8 cellular contexts compared by ENCODE assay signal in the genomic region with DNA sequence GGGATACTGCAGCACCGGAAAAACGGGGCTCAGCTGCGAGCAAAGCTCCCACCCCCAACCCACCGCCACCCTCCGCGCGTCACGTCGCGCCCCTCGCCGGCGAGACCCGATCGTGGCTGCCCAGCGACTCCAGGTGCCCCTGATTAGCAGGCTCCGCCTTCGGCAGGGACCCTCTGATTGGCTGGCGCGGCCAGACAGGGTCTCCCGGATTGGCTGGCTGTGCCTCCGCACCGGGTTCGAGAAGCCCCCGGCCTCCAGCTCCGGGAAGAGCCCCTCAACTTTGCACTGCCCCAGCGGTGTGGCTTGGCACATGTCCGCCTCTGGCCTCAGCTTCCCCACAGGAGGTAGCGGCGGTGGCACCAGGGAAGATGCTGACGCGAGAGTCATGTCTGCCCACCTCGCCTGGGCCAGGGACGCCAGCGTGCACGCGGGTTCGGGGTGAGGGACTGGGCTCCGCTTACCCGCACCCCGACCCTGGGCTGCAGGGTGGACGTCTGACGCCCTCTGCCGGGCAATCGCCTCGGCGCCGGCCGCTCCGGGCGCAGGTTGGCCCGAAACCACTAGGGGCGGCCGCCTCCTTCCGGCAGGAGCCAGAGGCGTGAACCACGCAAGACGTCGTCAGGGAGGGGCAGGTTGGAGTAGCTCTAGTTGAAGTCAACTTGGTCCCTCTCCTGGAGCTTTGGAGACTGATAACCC. TPM values are rescaled to one million over a fixed set of nuclear protein-coding genes. Genes with fewer than 3 reads are reported as not detected.
DNase-seq lines count a peak whose midpoint lies in the region; ATAC-seq and TF ChIP-seq lines count a peak whose summit lies in the region.

No MANE protein-coding gene starts in this region.

- WGBS in stomach, 5 donors: 0 to 1% (median 1%) methylated on average over 8 to 59 of the region's 59 CpGs

- H3K36me3 Mint-ChIP-seq in IgD-negative memory B cell (no peaks in the 10 kb centered on the region), nephron progenitor cell (ENCODE audit: low read depth) (peaks cover 4% of the 10 kb centered on the region)
- peaks cover 79% of the 10 kb centered on the region for H3K36me3 Mint-ChIP-seq in activated T-helper 17 cell treated with anti-CD3 and anti-CD28 coated beads, Interleukin-2, amount 50 U/mL, for 72 hours (ENCODE audit: low read depth)

- intact Hi-C loops in stomach (cut with DNase I; ENCODE audit: low total_unique reads): loop anchor here (5.0 kb wide), 1 partner anchor 97 kb away; no protein-coding TSS in a partner anchor

- H3K36me3 ChIP-seq in stomach: peaks cover 10 to 26% (median 12%) of the 10 kb centered on the region in 4 donors

- no peak for TF ChIP-seq POLR2A in stomach (IDR thresholded peaks at IDR 0.05)

- H3K4me3 ChIP-seq in fibroblast of pulmonary artery (replicated peaks; ENCODE audit: low read depth, low read length) (peak overlapping the region; percentile 54), stomach (peak overlapping the region; percentile 58 to 61 (median 59))

- peaks cover 38 to 45% (median 38%) of the 10 kb centered on the region in 3 donors for H3K4me1 Mint-ChIP-seq in IgD-negative memory B cell
- peaks cover 37% of the 10 kb centered on the region for H3K4me1 Mint-ChIP-seq in activated T-helper 17 cell treated with anti-CD3 and anti-CD28 coated beads, Interleukin-2, amount 50 U/mL, for 72 hours
- H3K4me1 Mint-ChIP-seq in nephron progenitor cell: peaks cover 83% of the 10 kb centered on the region

- peak overlapping the region; percentile 99 to 100 (median 100) for H3K27ac ChIP-seq in stomach

- H3K4me1 ChIP-seq in stomach: peaks cover 66 to 100% (median 79%) of the 10 kb centered on the region in 4 donors

- peak; percentile 95 for TF ChIP-seq CTCF in fibroblast of pulmonary artery (IDR thresholded peaks at IDR 0.05; ENCODE audit: low read length, missing control alignments)
- TF ChIP-seq CTCF in nephron progenitor cell (IDR thresholded peaks at IDR 0.05): peak; percentile 99
- peak in 6 of 7 experiments; percentile 76 to 100 (median 98) for TF ChIP-seq CTCF in stomach (IDR thresholded peaks at IDR 0.05)

- H3K9me3 ChIP-seq in stomach: no peaks in the 10 kb centered on the region

- H3K27me3 Mint-ChIP-seq in IgD-negative memory B cell (no peaks in the 10 kb centered on the region), nephron progenitor cell (ENCODE audit: low read depth, poor library complexity) (peaks cover 9% of the 10 kb centered on the region)
- no peaks in the 10 kb centered on the region for H3K27me3 Mint-ChIP-seq in activated T-helper 17 cell treated with anti-CD3 and anti-CD28 coated beads, Interleukin-2, amount 50 U/mL, for 72 hours

- H3K9me3 Mint-ChIP-seq in IgD-negative memory B cell: no peaks in the 10 kb centered on the region
- no peaks in the 10 kb centered on the region for H3K9me3 Mint-ChIP-seq in activated T-helper 17 cell treated with anti-CD3 and anti-CD28 coated beads, Interleukin-2, amount 50 U/mL, for 72 hours
- H3K9me3 Mint-ChIP-seq in nephron progenitor cell: no peaks in the 10 kb centered on the region

- H3K4me3 Mint-ChIP-seq in IgD-negative memory B cell (peak overlapping the region; percentile 91 to 95 (median 93)), nephron progenitor cell (peak overlapping the region; percentile 75)
- H3K4me3 Mint-ChIP-seq in activated T-helper 17 cell treated with anti-CD3 and anti-CD28 coated beads, Interleukin-2, amount 50 U/mL, for 72 hours: peak overlapping the region; percentile 94

- H3K27ac Mint-ChIP-seq in IgD-negative memory B cell: peak overlapping the region; percentile 92 to 97 (median 96)
- peak overlapping the region; percentile 73 for H3K27ac Mint-ChIP-seq in activated T-helper 17 cell treated with anti-CD3 and anti-CD28 coated beads, Interleukin-2, amount 50 U/mL, for 72 hours
- peak overlapping the region; percentile 96 for H3K27ac Mint-ChIP-seq in nephron progenitor cell

- no peak for TF ChIP-seq EP300 in stomach (IDR thresholded peaks at IDR 0.05)

- peak; percentile 72 for DNase-seq in DMS153 treated with DMSO at 0.1 percent for 48 hours (lab: John Stamatoyannopoulos, UW; ENCODE audit: unreplicated experiment)
- peak; percentile 96 for DNase-seq in RKO (ENCODE audit: low spot score)
- peak; percentile 90 for DNase-seq in fibroblast of pulmonary artery (ENCODE audit: low read depth)
- DNase-seq in nephron progenitor cell: peak; percentile 91
- DNase-seq in stomach: peak; percentile 94

- peak; percentile 43 for ATAC-seq in GM21529 (IDR thresholded peaks at IDR 0.05; ENCODE audit: unreplicated experiment)
- ATAC-seq in activated T-helper 17 cell treated with anti-CD3 and anti-CD28 coated beads, Interleukin-2, amount 50 U/mL, for 72 hours (replicated peaks): peak; percentile 70

- no peaks in the 10 kb centered on the region for H3K27me3 ChIP-seq in stomach

RNA-seq across cellular contexts. Expression of gene RHOF, which starts 0.5 kb away (rescaled TPM):
- polyA plus RNA-seq in IgD-negative memory B cell (90.0 TPM), stomach (10 to 100 TPM in 2 of 3 donors, 1 to 10 TPM in 1; 3.2 to 36.4 (median 13.6) TPM)
- 100 to 1,000 TPM; 103 to 123 TPM for total RNA-seq in activated T-helper 17 cell treated with anti-CD3 and anti-CD28 coated beads, Interleukin-2, amount 50 U/mL, for 72 hours
- 100 to 1,000 TPM in 1 of 5 donors, 10 to 100 TPM in 3, 1 to 10 TPM in 1; 8.0 to 105 (median 29.5) TPM for total RNA-seq in stomach

RNA-seq across cellular contexts. Expression of gene SETD1B, which starts 9.8 kb away (rescaled TPM):
- polyA plus RNA-seq in IgD-negative memory B cell (2.3 TPM), stomach (1 to 10 TPM; 3.2 to 5.4 (median 5.3) TPM)
- 10 to 100 TPM; 14.7 to 23.4 TPM for total RNA-seq in activated T-helper 17 cell treated with anti-CD3 and anti-CD28 coated beads, Interleukin-2, amount 50 U/mL, for 72 hours
- 10 to 100 TPM in 3 of 5 donors, 1 to 10 TPM in 2; 7.2 to 27.5 (median 11.7) TPM for total RNA-seq in stomach

Comparison
In these comparisons a context has a peak if more than half of its experiments do, and no peak if none do; other contexts are left out.
1. Peak in every context shown above with its lines: DNase-seq, ATAC-seq, H3K4me3 ChIP-seq and H3K27ac ChIP-seq.